Comparison of ENCODE assay signal across 8 cellular contexts in genomic region chrX:18885317-18886004, GRCh38.
DNase-seq lines count a peak whose midpoint lies in the region; TF ChIP-seq lines count a peak whose summit lies in the region.

No MANE protein-coding gene starts in this region.

- H3K4me1 ChIP-seq in ovary (ENCODE audit: insufficient read depth) = peaks cover 5% of the 10 kb centered on the region

- intact Hi-C loops in ovary (cut with DNase I) = no loop called here

- TF ChIP-seq CTCF in ovary (IDR thresholded peaks at IDR 0.05) = no peak

- H3K27me3 ChIP-seq in ovary = no peaks in the 10 kb centered on the region

- TF ChIP-seq EP300 in ovary (IDR thresholded peaks at IDR 0.05) = no peak

- peak overlapping the region; percentile 34 for H3K4me3 ChIP-seq in ovary

- H3K27ac ChIP-seq in cingulate gyrus (ENCODE audit: low read depth, low read length) = peak overlapping the region; percentile 60
- peak overlapping the region in 1 of 2 donors; percentile 77 for H3K27ac ChIP-seq in ovary

- H3K36me3 ChIP-seq in ovary = no peaks in the 10 kb centered on the region

- TF ChIP-seq POLR2A in ovary (IDR thresholded peaks at IDR 0.05) = no peak

- WGBS in ovary, 3 donors = 40 to 54% (median 50%) methylated on average over 8 of the region's 8 CpGs

- H3K9me3 ChIP-seq in ovary = no peaks in the 10 kb centered on the region

- DNase-seq in activated CD8-positive, alpha-beta memory T cell treated with anti-CD3 and anti-CD28 coated beads for 24 hours = peak; percentile 62
- DNase-seq in activated CD8-positive, alpha-beta memory T cell treated with anti-CD3 and anti-CD28 coated beads, Interleukin-2, amount 50 U/mL, for 48 hours = no peak
- DNase-seq in MV-4-11 (lab: John Stamatoyannopoulos, UW) (peak; percentile 3), ovary (peak in 1 of 5 donors; percentile 24), NCI-H510A (lab: John Stamatoyannopoulos, UW) (no peak), epidermal melanocyte (ENCODE audit: insufficient read length, low spot score) (no peak), GM19238 (ENCODE audit: insufficient read length, low spot score) (no peak)

Comparison
In these comparisons a context has a peak if more than half of its experiments do, and no peak if none do; other contexts are left out.
1. DNase-seq: peak in activated CD8-positive, alpha-beta memory T cell treated with anti-CD3 and anti-CD28 coated beads for 24 hours (single experiment) and MV-4-11 (single experiment); none in activated CD8-positive, alpha-beta memory T cell treated with anti-CD3 and anti-CD28 coated beads, Interleukin-2, amount 50 U/mL, for 48 hours (single experiment), NCI-H510A (single experiment), epidermal melanocyte (single experiment) and GM19238 (single experiment).